ENCODE assay signal across 11 cellular contexts in the genomic region with DNA sequence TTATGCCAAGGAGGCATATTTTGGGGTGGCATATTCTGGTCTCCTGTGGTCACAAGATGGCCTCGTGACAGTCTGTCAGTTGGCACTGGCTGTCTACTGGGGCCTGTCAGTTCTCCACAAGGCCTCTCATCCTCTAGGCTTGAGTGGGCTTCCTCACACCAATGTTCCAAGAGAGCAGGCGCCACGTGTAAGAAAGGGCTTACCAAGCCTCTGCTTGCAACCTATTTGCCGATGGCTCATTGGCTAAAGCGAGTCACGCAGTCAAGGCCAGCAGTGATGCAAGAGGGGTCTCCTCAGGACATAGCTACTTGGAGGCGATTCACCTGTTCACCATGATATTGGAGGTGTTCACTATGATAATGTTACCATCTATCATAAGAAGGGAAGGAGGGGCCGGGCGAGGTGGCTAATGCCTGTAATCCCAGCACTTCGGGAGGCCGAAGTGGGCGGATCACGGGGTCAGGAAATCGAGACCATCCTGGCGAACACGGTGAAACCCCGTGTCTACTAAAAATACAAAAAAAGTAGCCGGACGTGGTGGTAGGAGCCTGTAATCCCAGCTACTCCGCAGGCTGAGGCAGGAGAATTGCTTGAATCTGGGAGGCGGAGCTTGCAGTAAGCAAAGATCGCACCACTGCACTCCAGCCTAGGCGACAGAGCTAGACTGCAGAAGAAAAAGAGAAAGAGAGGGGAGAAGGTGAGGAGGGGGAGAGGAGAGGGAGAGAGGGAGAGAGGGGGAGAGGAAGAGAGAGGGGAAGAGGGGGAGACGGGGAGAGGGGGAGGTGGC. TPM values are rescaled to one million over a fixed set of nuclear protein-coding genes. Genes with fewer than 3 reads are reported as not detected.
DNase-seq lines count a peak whose midpoint lies in the region; ATAC-seq and TF ChIP-seq lines count a peak whose summit lies in the region.
"Had no signal": no experiment of that assay in that cellular context is flagged by ENCODE, and none has a peak within 500 bp of the region (broad histone marks: within the 10 kb centered on the region; RNA-seq: fewer than 3 reads in every experiment).

No MANE protein-coding gene starts in this region.

- DNase-seq in BE2C (no peak), HFF-Myc (ENCODE audit: extremely low read depth, low read depth) (no peak), coronary artery (ENCODE audit: low spot score) (no peak), NCI-H748 (lab: John Stamatoyannopoulos, UW; ENCODE audit: unreplicated experiment) (no peak), GM19238 (ENCODE audit: insufficient read length, low spot score) (no peak)
- DNase-seq: colonic mucosa, substantia nigra had no signal

- peak overlapping the region; percentile 44 for H3K4me3 ChIP-seq in BE2C (ENCODE audit: low read depth, low read length)
- peak overlapping the region; percentile 39 for H3K4me3 ChIP-seq in HFF-Myc (replicated peaks; ENCODE audit: low read depth, low read length)
- peak overlapping the region; percentile 57 for H3K4me3 ChIP-seq in coronary artery

- no peaks in the 10 kb centered on the region for H3K27me3 ChIP-seq in BE2C
- H3K27me3 ChIP-seq: colonic mucosa had no signal

- TF ChIP-seq CTCF in BE2C (IDR thresholded peaks at IDR 0.05; ENCODE audit: low read depth, low read length) (no peak), HFF-Myc (IDR thresholded peaks at IDR 0.05; ENCODE audit: low read depth, low read length, missing control alignments) (no peak), coronary artery (IDR thresholded peaks at IDR 0.05) (no peak), nephron (IDR thresholded peaks at IDR 0.05; ENCODE audit: unreplicated experiment in 3 of 3) (no peak)

- H3K27me3 Mint-ChIP-seq in nephron (ENCODE audit: low read depth): peaks cover 9% of the 10 kb centered on the region

- peak overlapping the region in 1 of 2 donors; percentile 28 for H3K27ac ChIP-seq in coronary artery
- H3K27ac ChIP-seq: colonic mucosa had no signal

- no peak for ATAC-seq in HG03095 (IDR thresholded peaks at IDR 0.05; ENCODE audit: unreplicated experiment)
- no peak for ATAC-seq in HG03432 (IDR thresholded peaks at IDR 0.05; ENCODE audit: unreplicated experiment)

- no peaks in the 10 kb centered on the region for H3K9me3 ChIP-seq in BE2C
- H3K9me3 ChIP-seq: colonic mucosa, spleen had no signal

- H3K4me1 ChIP-seq in BE2C: no peaks in the 10 kb centered on the region
- H3K4me1 ChIP-seq: colonic mucosa had no signal

- peak overlapping the region; percentile 79 to 85 (median 80) for H3K4me3 Mint-ChIP-seq in nephron

- H3K27ac Mint-ChIP-seq in nephron: peak overlapping the region; percentile 38 to 76 (median 39)

- peaks cover 6% of the 10 kb centered on the region for H3K4me1 Mint-ChIP-seq in nephron

- H3K36me3 Mint-ChIP-seq in nephron (ENCODE audit: low read depth): peaks cover under 1% of the 10 kb centered on the region

- no peaks in the 10 kb centered on the region for H3K36me3 ChIP-seq in BE2C
- H3K36me3 ChIP-seq: colonic mucosa, spleen had no signal

- H3K9me3 Mint-ChIP-seq in nephron: peaks cover 1% of the 10 kb centered on the region

RNA-seq across cellular contexts. Expression of a gene that starts 35.3 kb away (rescaled TPM):
- 25.2 TPM for polyA plus RNA-seq in BE2C (2012; ENCODE audit: insufficient read depth, insufficient read length, low read depth)

RNA-seq across cellular contexts. Expression of a gene that starts 35.7 kb away (rescaled TPM):
- polyA plus RNA-seq in BE2C (2012; ENCODE audit: insufficient read depth, insufficient read length, low read depth): 50.2 TPM
